ENCODE assay signal across 25 cellular contexts in the genomic region with DNA sequence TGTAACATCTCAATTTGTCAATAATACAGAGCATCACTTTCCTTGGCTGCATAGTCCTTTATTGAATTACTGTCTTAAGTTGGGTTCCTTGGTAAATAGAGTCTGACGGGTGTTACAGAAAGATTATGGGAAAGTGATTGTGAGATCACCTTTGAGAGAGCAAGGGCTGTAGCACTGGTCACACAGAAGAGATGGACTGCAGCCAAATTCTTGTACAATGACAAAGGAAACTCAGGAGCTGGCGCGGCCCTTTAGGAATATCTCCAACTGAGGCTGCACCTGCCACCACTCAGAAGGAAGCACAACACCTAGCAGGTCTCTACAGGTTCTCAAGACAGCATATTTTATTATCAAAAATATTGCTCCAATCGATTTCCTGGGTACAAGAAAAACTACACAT.
DNase-seq lines count a peak whose midpoint lies in the region; ATAC-seq, FAIRE-seq and TF ChIP-seq lines count a peak whose summit lies in the region.
"Had no signal": no experiment of that assay in that cellular context is flagged by ENCODE, and none has a peak within 500 bp of the region (broad histone marks: within the 10 kb centered on the region; RNA-seq: fewer than 3 reads in every experiment).

No MANE protein-coding gene starts in this region.

- peaks cover 0 to 6% (median 0%) of the 10 kb centered on the region in 3 donors for H3K4me1 ChIP-seq in pancreas
- H3K4me1 ChIP-seq in neuronal stem cell (ENCODE audit: control insufficient read depth in 2 of 2, insufficient read depth in 1 of 2, low read depth in 1 of 2, low read length in 2 of 2) = no peaks in the 10 kb centered on the region
- H3K4me1 ChIP-seq: SJCRH30, tibial nerve had no signal

- no peak overlapping the region for H2BK15ac ChIP-seq in neuronal stem cell (ENCODE audit: low read length)

- H3K4ac ChIP-seq in neuronal stem cell (ENCODE audit: low read length) = no peak overlapping the region

- H3K27ac ChIP-seq in pancreas (no peak overlapping the region), neuronal stem cell (replicated peaks; ENCODE audit: low read length) (no peak overlapping the region)
- H3K27ac ChIP-seq: cardiac muscle cell, SJCRH30, tibial nerve had no signal

- no peak overlapping the region for H2BK12ac ChIP-seq in neuronal stem cell (ENCODE audit: low read length)

- H3K9ac ChIP-seq in neuronal stem cell (ENCODE audit: low read depth, low read length, poor library complexity) = no peak overlapping the region

- H3K9me3 Mint-ChIP-seq in activated naive CD4-positive, alpha-beta T cell treated with anti-CD3 and anti-CD28 coated beads, Interleukin-2, amount 10 ng/mL, durations not matched to agents 7 days and 5 days = no peaks in the 10 kb centered on the region
- H3K9me3 Mint-ChIP-seq: dendritic cell treated with granulocyte-macrophage colony-stimulating factor and Interleukin-4, amounts not matched to agents 40 ng/mL and 50 ng/mL, for 4 days had no signal

- H3K9me3 ChIP-seq in pancreas (no peaks in the 10 kb centered on the region), neuronal stem cell (replicated peaks in 1 of 2; ENCODE audit: control insufficient read depth in 2 of 2, insufficient read depth in 1 of 2, low read depth in 1 of 2, low read length in 2 of 2) (no peaks in the 10 kb centered on the region)
- H3K9me3 ChIP-seq: MG63, SJCRH30, tibial nerve had no signal

- ATAC-seq in pancreas (peak; percentile 38 to 90 (median 69)), HG03457 (IDR thresholded peaks at IDR 0.05; ENCODE audit: unreplicated experiment) (no peak)
- ATAC-seq: activated CD4-positive, alpha-beta T cell treated with anti-CD3 and anti-CD28 coated beads for 36 hours; activated T-cell treated with anti-CD3 and anti-CD28 coated beads, Interleukin-2, amount 50 U/mL, for 72 hours; left cardiac atrium; naive thymus-derived CD8-positive, alpha-beta T cell had no signal

- no peaks in the 10 kb centered on the region for H3K79me1 ChIP-seq in neuronal stem cell (ENCODE audit: low read depth, low read length)

- no peak overlapping the region for H3K23ac ChIP-seq in neuronal stem cell (ENCODE audit: low read depth, low read length, poor library complexity)

- no peak overlapping the region for H2BK120ac ChIP-seq in neuronal stem cell (ENCODE audit: low read depth, low read length)

- intact Hi-C loops in pancreas (cut with DNase I) = no loop called here

- H3K36me3 ChIP-seq in pancreas (no peaks in the 10 kb centered on the region), neuronal stem cell (replicated peaks in 1 of 2; ENCODE audit: control insufficient read depth in 2 of 2, insufficient read depth in 2 of 2, low read length in 2 of 2) (no peaks in the 10 kb centered on the region)
- H3K36me3 ChIP-seq: cardiac muscle cell, MG63, SJCRH30, tibial nerve had no signal

- no peak for TF ChIP-seq CTCF in pancreas (IDR thresholded peaks at IDR 0.05)

- no peaks in the 10 kb centered on the region for H3K27me3 Mint-ChIP-seq in activated naive CD4-positive, alpha-beta T cell treated with anti-CD3 and anti-CD28 coated beads, Interleukin-2, amount 10 ng/mL, durations not matched to agents 7 days and 5 days
- H3K27me3 Mint-ChIP-seq: B cell; dendritic cell treated with granulocyte-macrophage colony-stimulating factor and Interleukin-4, amounts not matched to agents 40 ng/mL and 50 ng/mL, for 4 days had no signal

- no peak overlapping the region for H4K8ac ChIP-seq in neuronal stem cell (ENCODE audit: low read depth, low read length)

- no peak overlapping the region for H2AFZ ChIP-seq in neuronal stem cell (ENCODE audit: low read length)

- no peak overlapping the region for H3K4me2 ChIP-seq in neuronal stem cell (ENCODE audit: insufficient read depth, low read length, poor library complexity, severe bottlenecking)

- H3K27ac Mint-ChIP-seq in activated naive CD4-positive, alpha-beta T cell treated with anti-CD3 and anti-CD28 coated beads, Interleukin-2, amount 10 ng/mL, durations not matched to agents 7 days and 5 days = no peak overlapping the region
- H3K27ac Mint-ChIP-seq: activated CD4-positive, alpha-beta T cell treated with anti-CD3 and anti-CD28 coated beads for 36 hours; activated naive CD4-positive, alpha-beta T cell treated with anti-CD3 and anti-CD28 coated beads for 36 hours; activated T-cell treated with anti-CD3 and anti-CD28 coated beads, Interleukin-2, amount 50 U/mL, for 72 hours; B cell; dendritic cell treated with granulocyte-macrophage colony-stimulating factor and Interleukin-4, amounts not matched to agents 40 ng/mL and 50 ng/mL, for 4 days; naive thymus-derived CD8-positive, alpha-beta T cell; stimulated activated naive CD8-positive, alpha-beta T cell treated with anti-CD3 and anti-CD28 coated beads, Interleukin-15, Interleukin-2, amounts not matched to agents 100 ng/mL and 50 ng/mL, for 24 hours had no signal

- 21 to 24% methylated on average over 4 of the region's 4 CpGs for WGBS in pancreas, 2 donors
- no CpG with 5 or more reads among the region's 4 CpGs for WGBS in neuronal stem cell (ENCODE audit: extremely low coverage in 2 of 2, insufficient read length in 2 of 2, insufficient replicate concordance in 1 of 2), 2 donors

- H3K4me3 Mint-ChIP-seq in activated naive CD4-positive, alpha-beta T cell treated with anti-CD3 and anti-CD28 coated beads, Interleukin-2, amount 10 ng/mL, durations not matched to agents 7 days and 5 days = no peak overlapping the region
- H3K4me3 Mint-ChIP-seq: activated CD4-positive, alpha-beta T cell treated with anti-CD3 and anti-CD28 coated beads for 36 hours; activated naive CD4-positive, alpha-beta T cell treated with anti-CD3 and anti-CD28 coated beads for 36 hours; activated T-cell treated with anti-CD3 and anti-CD28 coated beads, Interleukin-2, amount 50 U/mL, for 72 hours; B cell; dendritic cell treated with granulocyte-macrophage colony-stimulating factor and Interleukin-4, amounts not matched to agents 40 ng/mL and 50 ng/mL, for 4 days; naive thymus-derived CD8-positive, alpha-beta T cell; stimulated activated naive CD8-positive, alpha-beta T cell treated with anti-CD3 and anti-CD28 coated beads, Interleukin-15, Interleukin-2, amounts not matched to agents 100 ng/mL and 50 ng/mL, for 24 hours had no signal

- H3K4me3 ChIP-seq in pancreas (no peak overlapping the region), neuronal stem cell (ENCODE audit: low read length in 2 of 2) (no peak overlapping the region)
- H3K4me3 ChIP-seq: cardiac muscle cell, MG63, SJCRH30, tibial nerve had no signal

- no peak overlapping the region for H4K91ac ChIP-seq in neuronal stem cell (ENCODE audit: low read depth, low read length, poor library complexity)

- H3K27me3 ChIP-seq in pancreas (no peaks in the 10 kb centered on the region), neuronal stem cell (ENCODE audit: control insufficient read depth in 3 of 3, insufficient read depth in 3 of 3, low read depth in 1 of 3, low read length in 3 of 3) (peaks cover 0 to 3% (median 0%) of the 10 kb centered on the region in 3 experiments)
- H3K27me3 ChIP-seq: MG63, SJCRH30, tibial nerve had no signal

- H3K36me3 Mint-ChIP-seq in activated naive CD4-positive, alpha-beta T cell treated with anti-CD3 and anti-CD28 coated beads, Interleukin-2, amount 10 ng/mL, durations not matched to agents 7 days and 5 days = no peaks in the 10 kb centered on the region
- H3K36me3 Mint-ChIP-seq: naive thymus-derived CD8-positive, alpha-beta T cell had no signal

- no peak for FAIRE-seq in pancreas (lab: Jason Lieb, UNC)
- FAIRE-seq: endometrium, H1 had no signal

- no peak overlapping the region for H2BK5ac ChIP-seq in neuronal stem cell (ENCODE audit: low read length)

- CTCF ChIA-PET in activated naive CD4-positive, alpha-beta T cell treated with anti-CD3 and anti-CD28 coated beads, Interleukin-2, amount 10 ng/mL, durations not matched to agents 7 days and 5 days (lab: Charles Lee) = no interaction called here

- no peak overlapping the region for H3K14ac ChIP-seq in neuronal stem cell (ENCODE audit: low read length)

- H2AK5ac ChIP-seq in neuronal stem cell (ENCODE audit: low read depth, low read length) = no peak overlapping the region

- H3K4me1 Mint-ChIP-seq in activated naive CD4-positive, alpha-beta T cell treated with anti-CD3 and anti-CD28 coated beads, Interleukin-2, amount 10 ng/mL, durations not matched to agents 7 days and 5 days = no peaks in the 10 kb centered on the region
- H3K4me1 Mint-ChIP-seq: activated CD4-positive, alpha-beta T cell treated with anti-CD3 and anti-CD28 coated beads for 36 hours; B cell; naive thymus-derived CD8-positive, alpha-beta T cell had no signal

- DNase-seq in NCI-H2081 (lab: John Stamatoyannopoulos, UW) = peak; percentile 30 to 62
- DNase-seq in NCI-H2081 treated with DMSO at 0.1 percent for 48 hours (lab: John Stamatoyannopoulos, UW) = no peak
- peak; percentile 33 for DNase-seq in NCI-H1092 treated with DMSO at 0.1 percent for 48 hours (lab: John Stamatoyannopoulos, UW)
- peak; percentile 73 for DNase-seq in NCI-H748 treated with DMSO at 0.1 percent for 48 hours (lab: John Stamatoyannopoulos, UW)
- peak in 5 of 6 donors; percentile 3 to 42 (median 16) for DNase-seq in pancreas
- DNase-seq in neuronal stem cell (ENCODE audit: low spot score) = no peak
- no peak for DNase-seq in activated naive CD4-positive, alpha-beta T cell treated with anti-CD3 and anti-CD28 coated beads, Interleukin-2, amount 10 ng/mL, durations not matched to agents 7 days and 5 days
- DNase-seq: activated CD4-positive, alpha-beta T cell treated with anti-CD3 and anti-CD28 coated beads for 36 hours; activated naive CD4-positive, alpha-beta T cell treated with anti-CD3 and anti-CD28 coated beads for 36 hours; activated T-cell treated with anti-CD3 and anti-CD28 coated beads, Interleukin-2, amount 50 U/mL, for 72 hours; amygdala; IMR-90; left cardiac atrium; MG63; naive thymus-derived CD8-positive, alpha-beta T cell; SJCRH30; stimulated activated CD4-positive, alpha-beta T cell treated with anti-CD3 and anti-CD28 coated beads, Interleukin-4, amount 100 ng/mL, for 4 hours had no signal

- H3K18ac ChIP-seq in neuronal stem cell (ENCODE audit: low read length) = no peak overlapping the region

Comparison
In these comparisons a context has a peak if more than half of its experiments do, and no peak if none do; other contexts are left out.
1. DNase-seq: peak in NCI-H2081 (2 of 2), NCI-H1092 treated with DMSO at 0.1 percent for 48 hours (single experiment), NCI-H748 treated with DMSO at 0.1 percent for 48 hours (single experiment) and pancreas (5 of 6); none in NCI-H2081 treated with DMSO at 0.1 percent for 48 hours (single experiment), neuronal stem cell (single experiment) and activated naive CD4-positive, alpha-beta T cell treated with anti-CD3 and anti-CD28 coated beads, Interleukin-2, amount 10 ng/mL, durations not matched to agents 7 days and 5 days (single experiment).